Comparison of ENCODE assay signal across 28 cellular contexts in the genomic region with DNA sequence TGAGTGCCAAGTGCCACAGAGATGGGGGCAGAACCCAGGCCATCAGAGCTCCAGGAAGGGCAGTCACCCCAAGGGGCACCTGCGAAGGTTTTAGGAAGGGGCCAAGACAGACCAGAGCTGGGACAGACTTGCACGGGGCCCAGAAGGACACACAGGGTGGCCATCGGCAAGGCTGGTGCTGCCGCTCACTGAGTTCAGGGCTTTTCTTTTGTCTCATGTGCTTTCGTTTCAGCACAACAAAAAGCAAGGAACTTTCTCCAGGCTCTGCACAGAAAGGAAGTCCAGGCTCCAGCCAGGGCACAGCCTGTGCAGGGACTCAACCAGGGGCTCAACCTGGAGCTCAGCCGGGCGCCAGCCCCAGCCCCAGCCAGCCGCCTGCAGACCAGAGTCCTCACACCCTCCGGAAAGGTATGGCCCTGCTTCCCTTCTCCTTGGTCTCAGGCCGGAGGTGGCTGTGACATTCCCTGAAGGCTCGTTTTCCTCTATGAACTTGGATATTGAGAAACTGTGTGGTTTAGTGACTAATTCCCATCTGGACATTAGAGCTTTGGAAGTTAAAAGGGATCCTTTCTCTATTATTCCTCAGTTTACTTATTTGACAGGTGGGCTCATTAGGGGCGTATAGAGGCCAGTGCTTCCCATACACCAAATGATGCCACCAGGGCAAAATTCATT.
"Had no signal": no experiment of that assay in that cellular context is flagged by ENCODE, and none has a peak within 500 bp of the region (broad histone marks: within the 10 kb centered on the region; RNA-seq: fewer than 3 reads in every experiment).

No MANE protein-coding gene starts in this region.

- H3K9me3 Mint-ChIP-seq: activated T-cell treated with anti-CD3 and anti-CD28 coated beads, Interleukin-2, amount 50 U/mL, for 4 hours; activated T-helper 2 cell treated with anti-CD3 and anti-CD28 coated beads, Interferon-gamma antibody, Interleukin-2, Interleukin-4, amounts not matched to agents 10 μg/mL and 5 μg/mL and 100 μg/mL, durations not matched to agents 14 hours and 24 hours and 36 hours; central memory CD8-positive, alpha-beta T cell had no signal

- H3K27ac ChIP-seq: adrenal gland, breast epithelium, esophagus muscularis mucosa, heart left ventricle, lower lobe of right lung, right lobe of liver, testis, vagina had no signal

- H3K27ac Mint-ChIP-seq: activated naive CD8-positive, alpha-beta T cell; activated T-helper 2 cell treated with anti-CD3 and anti-CD28 coated beads, Interferon-gamma antibody, Interleukin-2, Interleukin-4, amounts not matched to agents 10 μg/mL and 5 μg/mL and 100 μg/mL, durations not matched to agents 14 hours and 24 hours and 36 hours; effector memory CD8-positive, alpha-beta T cell; naive B cell had no signal

- H3K4me3 ChIP-seq: adrenal gland, breast epithelium, esophagus muscularis mucosa, heart left ventricle, lower lobe of right lung, right lobe of liver, smooth muscle cell, testis, vagina had no signal

- H3K36me3 Mint-ChIP-seq: activated naive CD8-positive, alpha-beta T cell; naive B cell had no signal

- DNase-seq: activated CD4-positive, alpha-beta T cell treated with anti-CD3 and anti-CD28 coated beads for 4 hours; activated CD4-positive, alpha-beta T cell treated with anti-CD3 and anti-CD28 coated beads, Interleukin-2, amount 50 U/mL, for 48 hours; activated CD4-positive, CD25-positive, alpha-beta regulatory T cell; activated CD8-positive, alpha-beta memory T cell treated with anti-CD3 and anti-CD28 coated beads, Interleukin-2, amount 50 U/mL, for 48 hours; activated naive CD4-positive, alpha-beta T cell; activated T-cell treated with anti-CD3 and anti-CD28 coated beads, Interleukin-2, amount 50 U/mL, for 4 hours; adrenal gland; effector memory CD8-positive, alpha-beta T cell; heart left ventricle; kidney; lower lobe of right lung; mesendoderm; naive B cell; occipital lobe; stimulated activated CD4-positive, alpha-beta T cell treated with anti-CD3 and anti-CD28 coated beads, Interleukin-2, amount 100 ng/mL, for 48 hours; stimulated activated naive CD4-positive, alpha-beta T cell; T1000; testis had no signal

- H3K4me1 ChIP-seq: lower lobe of right lung had no signal

- H3K4me2 ChIP-seq: smooth muscle cell had no signal

- H3K4me3 Mint-ChIP-seq: activated naive CD8-positive, alpha-beta T cell; activated T-cell treated with anti-CD3 and anti-CD28 coated beads, Interleukin-2, amount 50 U/mL, for 4 hours; central memory CD8-positive, alpha-beta T cell; effector memory CD8-positive, alpha-beta T cell; naive B cell had no signal

- FAIRE-seq: colon, endothelial cell of umbilical vein, kidney had no signal

- H3K9me3 ChIP-seq: adrenal gland, breast epithelium, esophagus muscularis mucosa, heart left ventricle, lower lobe of right lung, right lobe of liver, testis, vagina had no signal

- H3K27me3 ChIP-seq: adrenal gland, breast epithelium, esophagus muscularis mucosa, heart left ventricle, right lobe of liver, testis, vagina had no signal

- H3K36me3 ChIP-seq: adrenal gland, breast epithelium, esophagus muscularis mucosa, heart left ventricle, lower lobe of right lung, right lobe of liver, vagina had no signal
